Comparison of ENCODE assay signal across 8 cellular contexts in the genomic region with DNA sequence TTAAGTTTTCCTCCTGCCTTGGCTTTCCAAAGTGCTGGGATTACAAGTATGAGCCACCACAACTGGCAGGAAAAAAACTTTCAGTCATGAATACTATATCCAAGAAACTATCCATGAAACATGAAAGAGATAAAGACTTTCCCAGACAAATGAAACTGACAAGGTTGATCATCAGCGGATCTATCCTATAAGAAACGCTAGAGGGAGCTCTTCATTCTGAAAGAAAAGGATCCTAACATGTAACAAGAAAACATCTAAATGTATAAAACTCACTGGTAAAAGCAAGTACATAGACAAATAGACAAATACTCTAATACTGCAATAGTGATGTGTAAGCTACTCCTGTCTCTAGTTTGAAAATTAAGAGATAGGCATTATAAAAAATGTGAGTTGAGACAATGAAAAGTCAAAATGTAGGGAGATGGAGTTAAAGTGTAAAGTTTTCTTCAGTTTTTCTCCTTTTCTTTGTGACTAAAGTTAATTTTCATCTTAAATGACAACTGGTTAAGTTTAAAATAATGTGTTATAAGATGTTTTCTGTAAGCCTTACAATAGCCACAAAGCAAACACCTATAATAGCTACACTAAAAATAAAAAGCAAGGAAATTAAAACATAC.
DNase-seq lines count a peak whose midpoint lies in the region; ATAC-seq and TF ChIP-seq lines count a peak whose summit lies in the region.

No MANE protein-coding gene starts in this region.

- peaks cover 13 to 17% of the 10 kb centered on the region in 2 donors for H3K4me1 Mint-ChIP-seq in immature natural killer cell

- no peak overlapping the region for H3K27ac ChIP-seq in VCaP

- peaks cover 0 to 3% (median 0%) of the 10 kb centered on the region in 3 donors for H3K36me3 Mint-ChIP-seq in immature natural killer cell

- H3K4me3 Mint-ChIP-seq in immature natural killer cell, result no peak overlapping the region

- no peak overlapping the region for H3K27ac Mint-ChIP-seq in immature natural killer cell

- DNase-seq in Daoy (ENCODE audit: low read depth) (peak; percentile 17), M059J (ENCODE audit: low read depth) (peak; percentile 53), immature natural killer cell (peak; percentile 13 to 43 (median 39)), NK-92 (lab: John Stamatoyannopoulos, UW; ENCODE audit: unreplicated experiment) (no peak)
- DNase-seq in activated CD4-positive, alpha-beta T cell treated with anti-CD3 and anti-CD28 coated beads, Interleukin-2, amount 50 U/mL, for 4 hours, result no peak

- TF ChIP-seq CTCF in VCaP (conservative IDR thresholded peaks at IDR 0.05), result peak; percentile 76

- H3K27me3 Mint-ChIP-seq in immature natural killer cell (ENCODE audit: low read depth in 3 of 3), result peaks cover 5 to 10% (median 6%) of the 10 kb centered on the region in 3 donors

- no peaks in the 10 kb centered on the region for H3K9me3 Mint-ChIP-seq in immature natural killer cell

- no peak for ATAC-seq in GM21786 (IDR thresholded peaks at IDR 0.05; ENCODE audit: unreplicated experiment)
- no peak for ATAC-seq in GM19395 (IDR thresholded peaks at IDR 0.05; ENCODE audit: unreplicated experiment)

Comparison
In these comparisons a context has a peak if more than half of its experiments do, and no peak if none do; other contexts are left out.
1. DNase-seq: peak in Daoy (single experiment), M059J (single experiment) and immature natural killer cell (3 of 3); none in activated CD4-positive, alpha-beta T cell treated with anti-CD3 and anti-CD28 coated beads, Interleukin-2, amount 50 U/mL, for 4 hours (0 of 2) and NK-92 (single experiment).